Comparison of ENCODE assay signal across 8 cellular contexts in genomic region chr5:105134328-105134727, GRCh38.
"Had no signal": no experiment of that assay in that cellular context is flagged by ENCODE, and none has a peak within 500 bp of the region (broad histone marks: within the 10 kb centered on the region; RNA-seq: fewer than 3 reads in every experiment).

No MANE protein-coding gene starts in this region.

- H3K27ac ChIP-seq: HL-60 had no signal

- H2AFZ ChIP-seq: GM23338 had no signal

- ATAC-seq: GM23338, K562 had no signal

- FAIRE-seq: H1, K562 had no signal

- H3K4me2 ChIP-seq: GM23338 had no signal

- H3K4me3 ChIP-seq: GM23338, K562 had no signal

- DNase-seq: H9, HCEC 1CT, IMR-90, KG1 had no signal
